Comparison of ENCODE assay signal across 17 cellular contexts in genomic region chr6:27297484-27297856, GRCh38. TPM values are rescaled to one million over a fixed set of nuclear protein-coding genes. Genes with fewer than 3 reads are reported as not detected.
DNase-seq lines count a peak whose midpoint lies in the region; ATAC-seq, FAIRE-seq and TF ChIP-seq lines count a peak whose summit lies in the region.
"Had no signal": no experiment of that assay in that cellular context is flagged by ENCODE, and none has a peak within 500 bp of the region (broad histone marks: within the 10 kb centered on the region; RNA-seq: fewer than 3 reads in every experiment).

No MANE protein-coding gene starts in this region.

- H3K36me3 Mint-ChIP-seq in activated CD4-positive, alpha-beta T cell treated with anti-CD3 and anti-CD28 coated beads, Interleukin-2, amount 10 ng/mL, durations not matched to agents 24 days and 14 days (ENCODE audit: low read depth), result peaks cover 2% of the 10 kb centered on the region

- CTCF ChIA-PET in endothelial cell of umbilical vein (lab: Charles Lee), result interaction anchor here (0.6 kb wide), 1 partner anchor 69 kb away, joined by 3 read pairs; no protein-coding TSS in a partner anchor

- H3K9me3 ChIP-seq in RWPE2 (ENCODE audit: severe bottlenecking), result no peaks in the 10 kb centered on the region
- H3K9me3 ChIP-seq in endothelial cell of umbilical vein (replicated peaks; ENCODE audit: control insufficient read depth, insufficient read depth, low read length), result no peaks in the 10 kb centered on the region
- H3K9me3 ChIP-seq in osteoblast (ENCODE audit: low read depth, low read length), result no peaks in the 10 kb centered on the region
- H3K9me3 ChIP-seq in esophagus squamous epithelium, result peaks cover 0 to 7% (median 0%) of the 10 kb centered on the region in 3 donors
- H3K9me3 ChIP-seq: prostate gland, SJCRH30, suprapubic skin had no signal

- H3K4me1 ChIP-seq in RWPE2 (ENCODE audit: insufficient read depth, poor library complexity, severe bottlenecking), result peaks cover 13% of the 10 kb centered on the region
- peaks cover 17% of the 10 kb centered on the region for H3K4me1 ChIP-seq in endothelial cell of umbilical vein (ENCODE audit: control insufficient read depth, extremely low read depth, insufficient read depth, low read length)
- peaks cover 19% of the 10 kb centered on the region for H3K4me1 ChIP-seq in osteoblast (ENCODE audit: insufficient read depth, low read length)
- H3K4me1 ChIP-seq in esophagus squamous epithelium, result peaks cover 0 to 6% (median 0%) of the 10 kb centered on the region in 3 donors
- H3K4me1 ChIP-seq: prostate gland, SJCRH30 had no signal

- TF ChIP-seq CTCF in RWPE2 (IDR thresholded peaks at IDR 0.05; ENCODE audit: poor library complexity, severe bottlenecking) (no peak), endothelial cell of umbilical vein (IDR thresholded peaks at IDR 0.05; ENCODE audit: extremely low read depth in 1 of 2, insufficient read depth in 1 of 2, low read depth in 1 of 2, low read length in 2 of 2) (no peak), osteoblast (IDR thresholded peaks at IDR 0.05; ENCODE audit: extremely low read depth, low read depth, low read length) (no peak), esophagus squamous epithelium (IDR thresholded peaks at IDR 0.05) (no peak)

- H3K27ac Mint-ChIP-seq in activated CD4-positive, alpha-beta T cell treated with anti-CD3 and anti-CD28 coated beads, Interleukin-2, amount 10 ng/mL, durations not matched to agents 24 days and 14 days, result peak overlapping the region; percentile 51

- H3K4me2 ChIP-seq in endothelial cell of umbilical vein (ENCODE audit: insufficient read depth, low read length) (peak overlapping the region; percentile 98), osteoblast (ENCODE audit: insufficient read depth, low read length) (peak overlapping the region; percentile 98)

- no peaks in the 10 kb centered on the region for H3K9me1 ChIP-seq in endothelial cell of umbilical vein (replicated peaks; ENCODE audit: control insufficient read depth, extremely low read depth, insufficient read depth, low read length)

- H3K27me3 Mint-ChIP-seq in activated CD4-positive, alpha-beta T cell treated with anti-CD3 and anti-CD28 coated beads, Interleukin-2, amount 10 ng/mL, durations not matched to agents 24 days and 14 days, result peaks cover 53% of the 10 kb centered on the region

- BruUV-seq in endothelial cell of umbilical vein (replicated peaks; lab: Mats Ljungman, UMichigan), result no TSS peak

- H4K20me1 ChIP-seq in endothelial cell of umbilical vein (replicated peaks; ENCODE audit: control insufficient read depth, extremely low read depth, insufficient read depth, low read length), result no peaks in the 10 kb centered on the region
- no peaks in the 10 kb centered on the region for H4K20me1 ChIP-seq in osteoblast (ENCODE audit: insufficient read depth, low read length)

- no peak overlapping the region for H3K4me3 Mint-ChIP-seq in activated CD4-positive, alpha-beta T cell treated with anti-CD3 and anti-CD28 coated beads, Interleukin-2, amount 10 ng/mL, durations not matched to agents 24 days and 14 days

- POLR2A ChIA-PET in endothelial cell of umbilical vein (lab: Charles Lee), result no interaction called here

- H3K9me3 Mint-ChIP-seq in activated CD4-positive, alpha-beta T cell treated with anti-CD3 and anti-CD28 coated beads, Interleukin-2, amount 10 ng/mL, durations not matched to agents 24 days and 14 days, result peaks cover 29% of the 10 kb centered on the region

- FAIRE-seq in endothelial cell of umbilical vein (lab: Jason Lieb, UNC), result no peak
- FAIRE-seq: A204.1 had no signal

- 15 to 19% methylated on average over 7 of the region's 7 CpGs for WGBS in esophagus squamous epithelium, 2 donors

- no peak for DNase-seq in activated CD4-positive, alpha-beta T cell treated with anti-CD3 and anti-CD28 coated beads, Interleukin-2, amount 10 ng/mL, durations not matched to agents 24 days and 14 days
- DNase-seq in activated CD4-positive, alpha-beta T cell treated with anti-CD3 and anti-CD28 coated beads, Interleukin-2, amount 50 U/mL, for 1 hour, result no peak
- DNase-seq in RWPE2 (ENCODE audit: low spot score) (no peak), endothelial cell of umbilical vein (ENCODE audit: low read depth, low spot score) (no peak), osteoblast (ENCODE audit: insufficient read length, low spot score, missing footprints) (no peak), esophagus squamous epithelium (lab: John Stamatoyannopoulos, UW) (no peak), NCI-H510A treated with DMSO at 0.1 percent for 48 hours (lab: John Stamatoyannopoulos, UW) (no peak), NOMO-1 treated with dmso at 0.1 percent for 144 hours (lab: John Stamatoyannopoulos, UW; ENCODE audit: unreplicated experiment) (no peak)
- DNase-seq: activated CD4-positive, CD25-positive, alpha-beta regulatory T cell treated with anti-CD3 and anti-CD28 coated beads, Interleukin-2, amount 50 U/mL, for 72 hours; DMS79 treated with DMSO at 0.1 percent for 48 hours; NCI-H526 had no signal

- dilution Hi-C loops in endothelial cell of umbilical vein (cut with MboI; ENCODE audit: extremely low pct_ligation_motif_present, low sequenced_read_pairs), result no loop called here

- no peaks in the 10 kb centered on the region for H3K27me3 ChIP-seq in RWPE2 (ENCODE audit: insufficient read depth, poor library complexity, severe bottlenecking)
- H3K27me3 ChIP-seq in endothelial cell of umbilical vein (ENCODE audit: control insufficient read depth in 2 of 2, insufficient read depth in 2 of 2, low read length in 2 of 2), result peaks cover 5 to 8% of the 10 kb centered on the region in 2 experiments
- peaks cover 4% of the 10 kb centered on the region for H3K27me3 ChIP-seq in osteoblast (ENCODE audit: insufficient read depth, low read length)
- peaks cover 3 to 100% (median 29%) of the 10 kb centered on the region in 4 donors for H3K27me3 ChIP-seq in esophagus squamous epithelium
- H3K27me3 ChIP-seq: SJCRH30 had no signal

- TF ChIP-seq POLR2A in endothelial cell of umbilical vein (IDR thresholded peaks at IDR 0.05; ENCODE audit: low read depth, low read length), result no peak
- TF ChIP-seq POLR2A in esophagus squamous epithelium (IDR thresholded peaks at IDR 0.05), result no peak

- H3K27ac ChIP-seq in RWPE2 (ENCODE audit: poor library complexity, severe bottlenecking) (no peak overlapping the region), endothelial cell of umbilical vein (ENCODE audit: insufficient read depth, low read depth, low read length) (no peak overlapping the region), osteoblast (ENCODE audit: low read depth, low read length) (no peak overlapping the region), esophagus squamous epithelium (no peak overlapping the region)
- H3K27ac ChIP-seq: prostate gland, SJCRH30, suprapubic skin had no signal

- H3K79me2 ChIP-seq in endothelial cell of umbilical vein (ENCODE audit: control insufficient read depth, insufficient read depth, low read length) (no peaks in the 10 kb centered on the region), osteoblast (ENCODE audit: insufficient read depth, low read length) (no peaks in the 10 kb centered on the region)

- no peak for ATAC-seq in RWPE2 (ENCODE audit: low read depth)

- no peak overlapping the region for H2AFZ ChIP-seq in endothelial cell of umbilical vein (ENCODE audit: low read depth, low read length)
- peak overlapping the region; percentile 51 for H2AFZ ChIP-seq in osteoblast (ENCODE audit: low read length)

- H3K4me3 ChIP-seq in RWPE2 (ENCODE audit: severe bottlenecking) (peak overlapping the region; percentile 41), endothelial cell of umbilical vein (replicated peaks in 1 of 3; ENCODE audit: insufficient read depth in 1 of 3, low read depth in 1 of 3, low read length in 3 of 3) (peak overlapping the region in 1 of 3 experiments; percentile 80), osteoblast (ENCODE audit: insufficient read depth, low read length) (peak overlapping the region; percentile 63), esophagus squamous epithelium (no peak overlapping the region)
- H3K4me3 ChIP-seq: prostate gland, suprapubic skin had no signal

- intact Hi-C loops in activated CD4-positive, alpha-beta T cell treated with anti-CD3 and anti-CD28 coated beads, Interleukin-2, amount 10 ng/mL, durations not matched to agents 24 days and 14 days (cut with micrococcal nuclease), result loop anchor here (5.0 kb wide), 2 partner anchors 260 to 370 kb away; no protein-coding TSS in a partner anchor
- intact Hi-C loops in endothelial cell of umbilical vein (cut with micrococcal nuclease) (loop anchor here (5.0 to 10.0 kb wide), 5 partner anchors 110 to 457 kb away; no protein-coding TSS in a partner anchor), esophagus squamous epithelium (cut with DNase I) (no loop called here)

- no peak overlapping the region for H3K9ac ChIP-seq in endothelial cell of umbilical vein (replicated peaks; ENCODE audit: extremely low read depth, insufficient read depth, low read length)

- no peaks in the 10 kb centered on the region for H3K36me3 ChIP-seq in RWPE2 (ENCODE audit: low read depth)
- no peaks in the 10 kb centered on the region for H3K36me3 ChIP-seq in endothelial cell of umbilical vein (ENCODE audit: control insufficient read depth in 2 of 2, extremely low read depth in 1 of 2, insufficient read depth in 2 of 2, low read length in 2 of 2)
- no peaks in the 10 kb centered on the region for H3K36me3 ChIP-seq in osteoblast (ENCODE audit: insufficient read depth, low read length)
- H3K36me3 ChIP-seq in esophagus squamous epithelium, result no peaks in the 10 kb centered on the region
- H3K36me3 ChIP-seq: prostate gland, SJCRH30, suprapubic skin had no signal

- H3K4me1 Mint-ChIP-seq in activated CD4-positive, alpha-beta T cell treated with anti-CD3 and anti-CD28 coated beads, Interleukin-2, amount 10 ng/mL, durations not matched to agents 24 days and 14 days, result peaks cover 1% of the 10 kb centered on the region

RNA-seq across cellular contexts. Expression of gene POM121L2, which starts 14.6 kb away (rescaled TPM):
- not detected in 2 replicates for total RNA-seq in activated CD4-positive, alpha-beta T cell treated with anti-CD3 and anti-CD28 coated beads, Interleukin-2, amount 10 ng/mL, durations not matched to agents 24 days and 14 days
- total RNA-seq in endothelial cell of umbilical vein, result not detected in 2 replicates
- polyA plus RNA-seq in endothelial cell of umbilical vein, result not detected in 2 replicates
- polyA plus RNA-seq in endothelial cell of umbilical vein (2011; cell fraction: cytosol; rRNA removed), result not detected in 2 replicates
- polyA plus RNA-seq in endothelial cell of umbilical vein (2011; cell fraction: nucleus; rRNA removed), result not detected in 2 replicates
- not detected in 2 replicates for polyA plus RNA-seq in endothelial cell of umbilical vein (2012)
- polyA minus RNA-seq in endothelial cell of umbilical vein, result not detected in 2 replicates
- not detected for polyA minus RNA-seq in endothelial cell of umbilical vein (2011; cell fraction: cytosol; rRNA and poly(A)+ RNA removed)
- not detected in 2 replicates for polyA minus RNA-seq in endothelial cell of umbilical vein (2011; cell fraction: nucleus; rRNA and poly(A)+ RNA removed)
- total RNA-seq in osteoblast, result under 0.01 TPM in 1 of 2 replicates, not detected in the other
- not detected for total RNA-seq in esophagus squamous epithelium
- total RNA-seq: glomerular endothelial cell, lung microvascular endothelial cell, SJCRH30, suprapubic skin had no signal

RNA-seq across cellular contexts. Expression of gene PRSS16, which starts 50.0 kb away (rescaled TPM):
- total RNA-seq in activated CD4-positive, alpha-beta T cell treated with anti-CD3 and anti-CD28 coated beads, Interleukin-2, amount 10 ng/mL, durations not matched to agents 24 days and 14 days, result 0.31 TPM in 1 of 2 replicates, not detected in the other
- total RNA-seq in endothelial cell of umbilical vein (not detected in 2 replicates), osteoblast (not detected in 2 replicates), esophagus squamous epithelium (10 to 100 TPM in 3 of 4 donors, 1 to 10 TPM in 1; 5.1 to 25.7 (median 11.0) TPM)
- polyA plus RNA-seq in endothelial cell of umbilical vein, result not detected in 2 replicates
- polyA plus RNA-seq in endothelial cell of umbilical vein (2011; cell fraction: cytosol; rRNA removed), result not detected in 2 replicates
- 0.16 TPM in 1 of 2 replicates, not detected in the other for polyA plus RNA-seq in endothelial cell of umbilical vein (2011; cell fraction: nucleus; rRNA removed)
- not detected in 2 replicates for polyA plus RNA-seq in endothelial cell of umbilical vein (2012)
- 1.3 TPM in 1 of 2 replicates, not detected in the other for polyA minus RNA-seq in endothelial cell of umbilical vein
- polyA minus RNA-seq in endothelial cell of umbilical vein (2011; cell fraction: cytosol; rRNA and poly(A)+ RNA removed), result 0.72 TPM
- not detected in 2 replicates for polyA minus RNA-seq in endothelial cell of umbilical vein (2011; cell fraction: nucleus; rRNA and poly(A)+ RNA removed)
- total RNA-seq: glomerular endothelial cell, lung microvascular endothelial cell, SJCRH30 had no signal

Comparison
In these comparisons a context has a peak if more than half of its experiments do, and no peak if none do; other contexts are left out.
1. H3K4me3 ChIP-seq: peak in RWPE2 (single experiment) and osteoblast (single experiment); none in esophagus squamous epithelium (0 of 4).